1 cellular context compared by ENCODE assay signal in the genomic region with DNA sequence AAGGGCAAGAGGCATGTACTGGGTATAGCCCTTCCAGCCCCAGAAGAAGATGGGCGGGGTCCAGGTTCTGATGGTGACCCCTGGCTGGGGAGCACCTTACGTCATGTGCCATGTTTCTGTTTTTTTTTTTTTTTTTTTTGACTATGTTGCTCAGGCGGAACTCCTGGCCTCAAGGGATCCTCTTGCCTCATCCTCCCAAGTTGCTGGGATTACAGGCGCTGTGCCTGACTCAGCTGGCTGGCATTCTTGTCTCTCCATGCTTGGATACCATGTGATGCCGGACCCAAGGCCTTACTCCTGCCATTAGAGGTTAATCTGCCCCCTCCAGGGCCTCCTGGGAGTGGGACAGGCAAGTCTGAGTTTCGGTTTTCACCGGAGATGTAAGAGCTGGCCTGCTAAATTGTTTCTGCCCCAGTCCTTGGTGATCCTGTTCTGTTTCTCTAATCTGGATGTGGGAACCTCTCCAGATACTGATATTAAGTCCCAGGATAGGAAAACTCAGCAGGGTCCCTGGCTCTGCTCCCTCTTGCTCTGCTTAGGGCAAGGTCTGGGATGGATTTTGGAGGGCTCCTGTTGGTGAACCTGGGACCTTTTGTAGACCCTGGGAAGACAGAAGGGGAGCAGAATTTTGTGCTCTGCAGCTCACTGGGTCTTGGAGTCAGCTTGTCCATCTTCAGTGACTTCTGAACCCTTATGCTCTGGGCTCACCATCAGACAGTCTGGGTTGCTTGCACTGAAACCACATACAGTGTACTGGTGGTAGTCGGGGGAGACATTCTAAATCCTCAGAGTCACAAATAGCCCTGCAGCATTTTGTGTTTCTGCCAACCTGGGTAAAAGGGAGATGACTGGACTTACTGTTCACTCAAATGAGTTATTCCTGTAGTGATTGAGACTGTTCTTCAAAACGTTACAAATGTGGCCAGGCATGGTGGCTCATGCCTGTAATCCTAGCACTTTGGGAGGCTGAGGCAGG.
TF ChIP-seq lines count a peak whose summit lies in the region.

No MANE protein-coding gene starts in this region.

TF ChIP-seq in K562, 482 proteins besides CTCF, POLR2A, EP300 and RAD21:
- TF ChIP-seq ZNF134 (CRISPR knock-in tag; conservative IDR thresholded peaks at IDR 0.05), result no peak
- no peak for TF ChIP-seq KDM1A (IDR thresholded peaks at IDR 0.05)
- TF ChIP-seq, protein P1, sequence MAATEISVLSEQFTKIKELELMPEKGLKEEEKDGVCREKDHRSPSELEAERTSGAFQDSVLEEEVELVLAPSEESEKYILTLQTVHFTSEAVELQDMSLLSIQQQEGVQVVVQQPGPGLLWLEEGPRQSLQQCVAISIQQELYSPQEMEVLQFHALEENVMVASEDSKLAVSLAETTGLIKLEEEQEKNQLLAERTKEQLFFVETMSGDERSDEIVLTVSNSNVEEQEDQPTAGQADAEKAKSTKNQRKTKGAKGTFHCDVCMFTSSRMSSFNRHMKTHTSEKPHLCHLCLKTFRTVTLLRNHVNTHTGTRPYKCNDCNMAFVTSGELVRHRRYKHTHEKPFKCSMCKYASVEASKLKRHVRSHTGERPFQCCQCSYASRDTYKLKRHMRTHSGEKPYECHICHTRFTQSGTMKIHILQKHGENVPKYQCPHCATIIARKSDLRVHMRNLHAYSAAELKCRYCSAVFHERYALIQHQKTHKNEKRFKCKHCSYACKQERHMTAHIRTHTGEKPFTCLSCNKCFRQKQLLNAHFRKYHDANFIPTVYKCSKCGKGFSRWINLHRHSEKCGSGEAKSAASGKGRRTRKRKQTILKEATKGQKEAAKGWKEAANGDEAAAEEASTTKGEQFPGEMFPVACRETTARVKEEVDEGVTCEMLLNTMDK (IDR thresholded peaks at IDR 0.05; ENCODE audit: borderline replicate concordance, insufficient read depth, low read depth, low read length, poor library complexity, severe bottlenecking), result peak; percentile 54
- TF ChIP-seq PTRF (tag; IDR thresholded peaks at IDR 0.05), result no peak
- TF ChIP-seq SRSF1 (IDR thresholded peaks at IDR 0.05; ENCODE audit: low read depth, low read length), result no peak
- no peak for TF ChIP-seq CC2D1A (IDR thresholded peaks at IDR 0.05)
- TF ChIP-seq DMBX1 (CRISPR knock-in tag; IDR thresholded peaks at IDR 0.05; ENCODE audit: borderline replicate concordance), result no peak
- TF ChIP-seq ZNF24 (IDR thresholded peaks at IDR 0.05), result no peak
- TF ChIP-seq, protein P2, sequence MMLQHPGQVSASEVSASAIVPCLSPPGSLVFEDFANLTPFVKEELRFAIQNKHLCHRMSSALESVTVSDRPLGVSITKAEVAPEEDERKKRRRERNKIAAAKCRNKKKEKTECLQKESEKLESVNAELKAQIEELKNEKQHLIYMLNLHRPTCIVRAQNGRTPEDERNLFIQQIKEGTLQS (IDR thresholded peaks at IDR 0.05), result peak; percentile 14; the same call in 1 of the 2 replicates
- TF ChIP-seq, protein P2 (CRISPR knock-in tag; conservative IDR thresholded peaks at IDR 0.05), result no peak
- TF ChIP-seq, protein P3, sequence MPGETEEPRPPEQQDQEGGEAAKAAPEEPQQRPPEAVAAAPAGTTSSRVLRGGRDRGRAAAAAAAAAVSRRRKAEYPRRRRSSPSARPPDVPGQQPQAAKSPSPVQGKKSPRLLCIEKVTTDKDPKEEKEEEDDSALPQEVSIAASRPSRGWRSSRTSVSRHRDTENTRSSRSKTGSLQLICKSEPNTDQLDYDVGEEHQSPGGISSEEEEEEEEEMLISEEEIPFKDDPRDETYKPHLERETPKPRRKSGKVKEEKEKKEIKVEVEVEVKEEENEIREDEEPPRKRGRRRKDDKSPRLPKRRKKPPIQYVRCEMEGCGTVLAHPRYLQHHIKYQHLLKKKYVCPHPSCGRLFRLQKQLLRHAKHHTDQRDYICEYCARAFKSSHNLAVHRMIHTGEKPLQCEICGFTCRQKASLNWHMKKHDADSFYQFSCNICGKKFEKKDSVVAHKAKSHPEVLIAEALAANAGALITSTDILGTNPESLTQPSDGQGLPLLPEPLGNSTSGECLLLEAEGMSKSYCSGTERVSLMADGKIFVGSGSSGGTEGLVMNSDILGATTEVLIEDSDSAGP (CRISPR knock-in tag; IDR thresholded peaks at IDR 0.05), result no peak
- no peak for TF ChIP-seq ZBTB7A (IDR thresholded peaks at IDR 0.05; ENCODE audit: borderline replicate concordance, control insufficient read depth, low read depth, low read length)
- TF ChIP-seq, protein P4, sequence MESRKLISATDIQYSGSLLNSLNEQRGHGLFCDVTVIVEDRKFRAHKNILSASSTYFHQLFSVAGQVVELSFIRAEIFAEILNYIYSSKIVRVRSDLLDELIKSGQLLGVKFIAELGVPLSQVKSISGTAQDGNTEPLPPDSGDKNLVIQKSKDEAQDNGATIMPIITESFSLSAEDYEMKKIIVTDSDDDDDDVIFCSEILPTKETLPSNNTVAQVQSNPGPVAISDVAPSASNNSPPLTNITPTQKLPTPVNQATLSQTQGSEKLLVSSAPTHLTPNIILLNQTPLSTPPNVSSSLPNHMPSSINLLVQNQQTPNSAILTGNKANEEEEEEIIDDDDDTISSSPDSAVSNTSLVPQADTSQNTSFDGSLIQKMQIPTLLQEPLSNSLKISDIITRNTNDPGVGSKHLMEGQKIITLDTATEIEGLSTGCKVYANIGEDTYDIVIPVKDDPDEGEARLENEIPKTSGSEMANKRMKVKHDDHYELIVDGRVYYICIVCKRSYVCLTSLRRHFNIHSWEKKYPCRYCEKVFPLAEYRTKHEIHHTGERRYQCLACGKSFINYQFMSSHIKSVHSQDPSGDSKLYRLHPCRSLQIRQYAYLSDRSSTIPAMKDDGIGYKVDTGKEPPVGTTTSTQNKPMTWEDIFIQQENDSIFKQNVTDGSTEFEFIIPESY (CRISPR knock-in tag; IDR thresholded peaks at IDR 0.05), result no peak
- no peak for TF ChIP-seq NR2C1 (IDR thresholded peaks at IDR 0.05)
- TF ChIP-seq NR2C1 (tag; IDR thresholded peaks at IDR 0.05), result no peak
- no peak for TF ChIP-seq TAL1 (IDR thresholded peaks at IDR 0.05)
- TF ChIP-seq, protein P5, sequence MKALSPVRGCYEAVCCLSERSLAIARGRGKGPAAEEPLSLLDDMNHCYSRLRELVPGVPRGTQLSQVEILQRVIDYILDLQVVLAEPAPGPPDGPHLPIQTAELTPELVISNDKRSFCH (CRISPR knock-in tag; IDR thresholded peaks at IDR 0.05), result no peak
- TF ChIP-seq, protein P5 (tag; IDR thresholded peaks at IDR 0.05), result no peak
- TF ChIP-seq ZNF146 (CRISPR knock-in tag; IDR thresholded peaks at IDR 0.05; ENCODE audit: unreplicated experiment), result no peak
